16 cellular contexts compared by ENCODE assay signal in genomic region chr19:7748171-7748570, GRCh38. TPM values are rescaled to one million over a fixed set of nuclear protein-coding genes. Genes with fewer than 3 reads are reported as not detected.
A peak's percentile ranks its signal among the peaks of the same experiment; 100 is the strongest.
DNase-seq lines count a peak whose midpoint lies in the region; ATAC-seq, FAIRE-seq and TF ChIP-seq lines count a peak whose summit lies in the region.
"Had no signal": no experiment of that assay in that cellular context is flagged by ENCODE, and none has a peak within 500 bp of the region (broad histone marks: within the 10 kb centered on the region; RNA-seq: fewer than 3 reads in every experiment).

No MANE protein-coding gene starts in this region.

- H3K18ac ChIP-seq in H1 (ENCODE audit: extremely low read depth, low read length): no peak overlapping the region

- no peaks in the 10 kb centered on the region for H3K79me1 ChIP-seq in H1 (ENCODE audit: low read depth, low read length)

- H3K9ac ChIP-seq in H1 (replicated peaks in 1 of 4; ENCODE audit: extremely low read depth in 1 of 4, low read depth in 3 of 4, low read length in 3 of 4): no peak overlapping the region

- TF ChIP-seq POLR2A in H1 (IDR thresholded peaks at IDR 0.05; ENCODE audit: control extremely low read depth in 1 of 2, low read depth in 2 of 2, low read length in 2 of 2) (no peak), GM12891 (IDR thresholded peaks at IDR 0.05; ENCODE audit: low read depth, low read length) (no peak)

- peak overlapping the region; percentile 94 for H4K5ac ChIP-seq in H1 (ENCODE audit: insufficient read length, low read depth, low read length)

- no peak overlapping the region for H2AFZ ChIP-seq in H1 (ENCODE audit: low read length)

- H2BK120ac ChIP-seq in H1 (replicated peaks; ENCODE audit: low read depth, low read length): peak overlapping the region; percentile 81

- no peak for TF ChIP-seq RAD21 in H1 (IDR thresholded peaks at IDR 0.05 in 1 of 2, conservative IDR thresholded peaks at IDR 0.05 in 1 of 2; ENCODE audit: low read depth in 2 of 2, low read length in 2 of 2)

- no peaks in the 10 kb centered on the region for H4K20me1 ChIP-seq in H1 (replicated peaks in 1 of 2; ENCODE audit: control insufficient read depth in 1 of 2, insufficient read depth in 2 of 2, low read length in 2 of 2)

- H3K4me1 Mint-ChIP-seq in WTC11: peaks cover 20% of the 10 kb centered on the region

- peak overlapping the region; percentile 67 for H3K27ac Mint-ChIP-seq in WTC11
- H3K27ac Mint-ChIP-seq: CD4-positive, CD25-positive, alpha-beta regulatory T cell; CD8-positive, alpha-beta memory T cell had no signal

- no peak for TF ChIP-seq EP300 in H1 (IDR thresholded peaks at IDR 0.05; ENCODE audit: borderline replicate concordance in 1 of 2, low read depth in 2 of 2, low read length in 2 of 2)

- peak overlapping the region; percentile 51 for H3K4ac ChIP-seq in H1 (replicated peaks; ENCODE audit: insufficient read length, low read depth, low read length)

- no peak overlapping the region for H3K56ac ChIP-seq in H1 (replicated peaks; ENCODE audit: insufficient read length, low read depth, low read length)

- FAIRE-seq in H1 (lab: Jason Lieb, UNC) (no peak), GM12891 (lab: Jason Lieb, UNC) (no peak)
- FAIRE-seq: GM12892, GM18507 had no signal

- H3K9me3 Mint-ChIP-seq in WTC11: peaks cover 25% of the 10 kb centered on the region

- H3K36me3 Mint-ChIP-seq in WTC11: peaks cover 6% of the 10 kb centered on the region
- H3K36me3 Mint-ChIP-seq: CD4-positive, CD25-positive, alpha-beta regulatory T cell had no signal

- H3K27me3 ChIP-seq in H7 (ENCODE audit: control insufficient read depth, insufficient read depth, low read length) (peaks cover 1% of the 10 kb centered on the region; the same call in 1 of the 2 replicates), H1 (replicated peaks in 1 of 4; ENCODE audit: control insufficient read depth in 3 of 4, extremely low read depth in 1 of 4, insufficient read depth in 3 of 4, low read length in 3 of 4) (no peaks in the 10 kb centered on the region; a peak in 1 of 7 replicates), aorta (ENCODE audit: control insufficient read depth in 1 of 2, insufficient read depth in 2 of 2, low read length in 1 of 2) (peaks cover 0 to 1% of the 10 kb centered on the region in 2 donors)

- no peak overlapping the region for H3K4me3 Mint-ChIP-seq in WTC11
- H3K4me3 Mint-ChIP-seq: B cell; CD4-positive, CD25-positive, alpha-beta regulatory T cell; CD8-positive, alpha-beta memory T cell had no signal

- peaks cover 3 to 15% (median 8%) of the 10 kb centered on the region in 4 experiments; a peak in 6 of 7 replicates for H3K4me1 ChIP-seq in H1 (replicated peaks in 1 of 4; ENCODE audit: control insufficient read depth in 3 of 4, insufficient read depth in 4 of 4, low read length in 3 of 4)
- no peaks in the 10 kb centered on the region for H3K4me1 ChIP-seq in aorta (ENCODE audit: control insufficient read depth in 1 of 2, insufficient read depth in 2 of 2, low read length in 2 of 2)

- peak; percentile 16 for DNase-seq in H7
- DNase-seq in WTC11 (ENCODE audit: low spot score): no peak
- no peak for DNase-seq in H1 (ENCODE audit: low read depth in 1 of 2, low spot score in 2 of 2)
- DNase-seq in HUDEP-2 (lab: John Stamatoyannopoulos, UW; ENCODE audit: unreplicated experiment in 76 of 76): no peak
- DNase-seq in aorta: no peak
- DNase-seq in GM12891 (ENCODE audit: insufficient read length, low spot score): no peak
- DNase-seq: C1 segment of cervical spinal cord; CD4-positive, CD25-positive, alpha-beta regulatory T cell; CD8-positive, alpha-beta memory T cell; DND-41 had no signal

- peak overlapping the region; percentile 28; the same call in 1 of the 2 replicates for H3K27ac ChIP-seq in H1 (ENCODE audit: low read depth, low read length)
- no peak overlapping the region for H3K27ac ChIP-seq in aorta (ENCODE audit: low read depth in 1 of 2, low read length in 2 of 2)

- H3K9me3 ChIP-seq in H1 (ENCODE audit: insufficient read depth in 2 of 2, low read depth in 1 of 2, low read length in 1 of 2) (0 out of 4 replicates have a peak, but pooled peaks cover 0 to 6% of the 10 kb centered on the region in 2 experiments), aorta (ENCODE audit: control insufficient read depth, low read length) (peaks cover 2% of the 10 kb centered on the region)

- CTCF ChIA-PET in WTC11 (lab: Charles Lee): interaction anchor here (1.7 kb wide), 1 partner anchor 67 kb away, joined by 7 read pairs; the partner anchor contains the start of gene TRAPPC5
- CTCF ChIA-PET in H1 (lab: Charles Lee; ENCODE audit: partially characterized antibody): interaction anchor here (0.8 to 1.8 kb wide), 6 partner anchors 27 to 84 kb away, joined by 3 to 7 read pairs (median 3); partner anchors contain the start of gene TRAPPC5

- H2BK15ac ChIP-seq in H1 (ENCODE audit: low read length): no peak overlapping the region

- ATAC-seq in WTC11 (no peak), aorta (ENCODE audit: low FRiP score) (no peak)

- no peaks in the 10 kb centered on the region for H3K36me3 ChIP-seq in H7 (replicated peaks; ENCODE audit: control insufficient read depth, insufficient read depth, low read length)
- H3K36me3 ChIP-seq in H1 (ENCODE audit: control insufficient read depth in 2 of 4, insufficient read depth in 4 of 4, low read length in 3 of 4): no peaks in the 10 kb centered on the region
- no peaks in the 10 kb centered on the region for H3K36me3 ChIP-seq in aorta (ENCODE audit: control insufficient read depth in 1 of 2, insufficient read depth in 2 of 2, low read length in 1 of 2)

- WGBS in H1 (ENCODE audit: extremely low coverage in 1 of 2, insufficient coverage in 1 of 2, insufficient read length in 1 of 2, insufficient replicate concordance in 2 of 2, low coverage in 1 of 2, low lambda C conversion rate in 2 of 2, missing lambda C conversion rate in 1 of 2), 2 experiments: 82% methylated on average over 2 of the region's 2 CpGs; no CpG with 5 or more reads in 1 of the 2 experiments
- 69 to 73% methylated on average over 2 of the region's 2 CpGs for WGBS in aorta, 2 donors

- H4K91ac ChIP-seq in H1 (replicated peaks; ENCODE audit: insufficient read length, low read length): peak overlapping the region; percentile 57

- H3K4me2 ChIP-seq in H1 (ENCODE audit: insufficient read depth in 1 of 2, low read depth in 2 of 2, low read length in 2 of 2): peak overlapping the region in 1 of 2 experiments; percentile 20; a peak in 1 of 4 replicates

- no peak overlapping the region for H2BK12ac ChIP-seq in H1 (ENCODE audit: low read depth, low read length)

- no peak overlapping the region for H3K23ac ChIP-seq in H1 (ENCODE audit: insufficient read length)

- no peaks in the 10 kb centered on the region; the same call in 1 of the 2 replicates for H3K23me2 ChIP-seq in H1 (ENCODE audit: low read depth, low read length)

- POLR2A ChIA-PET in WTC11 (lab: Charles Lee) (no interaction called here), H1 (lab: Charles Lee; ENCODE audit: partially characterized antibody) (no interaction called here)

- H2BK20ac ChIP-seq in H1 (ENCODE audit: low read length): no peak overlapping the region

- H2AK5ac ChIP-seq in H1 (ENCODE audit: low read depth, low read length): no peak overlapping the region

- H3K79me2 ChIP-seq in H1 (ENCODE audit: control insufficient read depth in 1 of 2, insufficient read depth in 2 of 2, low read length in 2 of 2): no peaks in the 10 kb centered on the region

- TF ChIP-seq CTCF in WTC11 (IDR thresholded peaks at IDR 0.05) (no peak), H1 (IDR thresholded peaks at IDR 0.05; ENCODE audit: control extremely low read depth in 1 of 3, insufficient read depth in 1 of 3, low read depth in 1 of 3, low read length in 3 of 3) (no peak)

- H4K8ac ChIP-seq in H1 (ENCODE audit: extremely low read depth, insufficient read depth, low read length): no peak overlapping the region

- H3K27me3 Mint-ChIP-seq in WTC11 (ENCODE audit: low read depth): peaks cover 4% of the 10 kb centered on the region; the same call in 1 of the 2 replicates
- H3K27me3 Mint-ChIP-seq: B cell; CD4-positive, CD25-positive, alpha-beta regulatory T cell had no signal

- H3K4me3 ChIP-seq in H7 (ENCODE audit: insufficient read depth, low read depth, low read length) (no peak overlapping the region), H1 (ENCODE audit: extremely low read depth in 1 of 4, insufficient read depth in 2 of 4, low read depth in 3 of 4, low read length in 4 of 4) (peak overlapping the region in 1 of 4 experiments; percentile 22; a peak in 1 of 8 replicates), aorta (ENCODE audit: low read length in 2 of 2) (no peak overlapping the region)

- intact Hi-C loops in aorta (cut with DNase I): no loop called here

- no peak overlapping the region for H3K14ac ChIP-seq in H1 (ENCODE audit: insufficient read length)

- no peak overlapping the region for H2BK5ac ChIP-seq in H1 (ENCODE audit: low read depth, low read length)

RNA-seq across cellular contexts. Expression of gene CD209, which starts 0.8 kb away (rescaled TPM):
- not detected in 2 replicates for total RNA-seq in H7 (2014; rRNA removed; shearing (Covaris generic))
- total RNA-seq in WTC11 (2021) (0.09 to 0.44 TPM in 2 of 3 replicates, not detected in the other), aorta (10 to 100 TPM; 19.2 to 63.9 TPM)
- 0.22 TPM in 1 of 2 replicates, not detected in the other for total RNA-seq in H1 (2021; fragmentation: NEBNext Ultra II Directional; extraction: Animal tissue kit (Norgen Biotek cat#: 25700))
- polyA plus RNA-seq in H1 (2011; rRNA removed) (0.03 and 0.05 TPM in 2 replicates), aorta (1 to 10 TPM; 1.0 to 3.1 TPM)
- 0.05 TPM for polyA plus RNA-seq in H1 (2011; cell fraction: cytosol; rRNA removed)
- 0.04 TPM for polyA plus RNA-seq in H1 (2011; cell fraction: nucleus; rRNA removed)
- 0.05 to 0.16 TPM (median 0.15 TPM) in 3 of 4 replicates, not detected in the other for polyA plus RNA-seq in H1 (2012, experiment 1 of 2)
- not detected for polyA plus RNA-seq in H1 (2012, experiment 2 of 2)
- polyA plus RNA-seq in H1 (2013, experiment 1 of 2): 0.10 TPM
- 0.07 TPM for polyA plus RNA-seq in H1 (2013, experiment 2 of 2)
- polyA minus RNA-seq in H1 (2011; rRNA and poly(A)+ RNA removed): 0.12 TPM in 1 of 2 replicates, not detected in the other
- polyA minus RNA-seq in H1 (2011; cell fraction: cytosol; rRNA and poly(A)+ RNA removed): not detected
- polyA minus RNA-seq in H1 (2011; cell fraction: nucleus; rRNA and poly(A)+ RNA removed): not detected
- 0.13 TPM for polyA plus RNA-seq in GM12891 (2012; ENCODE audit: low read depth, missing spikeins)
- total RNA-seq: A172; B cell; CD4-positive, CD25-positive, alpha-beta regulatory T cell; G401 had no signal
- polyA plus RNA-seq: CD4-positive, CD25-positive, alpha-beta regulatory T cell; CD8-positive, alpha-beta memory T cell had no signal

RNA-seq across cellular contexts. Expression of gene CLEC4M, which starts 14.9 kb away (rescaled TPM):
- total RNA-seq in H7 (2014; rRNA removed; shearing (Covaris generic)): not detected in 2 replicates
- not detected in 3 replicates for total RNA-seq in WTC11 (2021)
- not detected in 2 replicates for total RNA-seq in H1 (2021; fragmentation: NEBNext Ultra II Directional; extraction: Animal tissue kit (Norgen Biotek cat#: 25700))
- not detected in 2 replicates for polyA plus RNA-seq in H1 (2011; rRNA removed)
- polyA plus RNA-seq in H1 (2011; cell fraction: cytosol; rRNA removed): not detected
- not detected for polyA plus RNA-seq in H1 (2011; cell fraction: nucleus; rRNA removed)
- not detected in 4 replicates for polyA plus RNA-seq in H1 (2012, experiment 1 of 2)
- not detected for polyA plus RNA-seq in H1 (2012, experiment 2 of 2)
- polyA plus RNA-seq in H1 (2013, experiment 1 of 2): not detected
- not detected for polyA plus RNA-seq in H1 (2013, experiment 2 of 2)
- 0.09 TPM in 1 of 2 replicates, not detected in the other for polyA minus RNA-seq in H1 (2011; rRNA and poly(A)+ RNA removed)
- polyA minus RNA-seq in H1 (2011; cell fraction: cytosol; rRNA and poly(A)+ RNA removed): not detected
- polyA minus RNA-seq in H1 (2011; cell fraction: nucleus; rRNA and poly(A)+ RNA removed): not detected
- total RNA-seq in aorta: not detected
- under 1 TPM in 1 of 2 donors, not detected in 1; 0.50 TPM for polyA plus RNA-seq in aorta
- polyA plus RNA-seq in GM12891 (2012; ENCODE audit: low read depth, missing spikeins): 0.18 TPM
- total RNA-seq: CD4-positive, CD25-positive, alpha-beta regulatory T cell; CD8-positive, alpha-beta memory T cell; G401; H4 had no signal
- polyA plus RNA-seq: CD8-positive, alpha-beta memory T cell had no signal

RNA-seq across cellular contexts. Expression of gene CLEC4G, which starts 16.3 kb away (rescaled TPM):
- total RNA-seq in H7 (2014; rRNA removed; shearing (Covaris generic)): not detected in 2 replicates
- total RNA-seq in WTC11 (2021): 0.55 to 0.66 TPM (median 0.62 TPM) in 3 replicates
- total RNA-seq in H1 (2021; fragmentation: NEBNext Ultra II Directional; extraction: Animal tissue kit (Norgen Biotek cat#: 25700)): 0.35 and 1.0 TPM in 2 replicates
- 2.9 and 3.2 TPM in 2 replicates for polyA plus RNA-seq in H1 (2011; rRNA removed)
- polyA plus RNA-seq in H1 (2011; cell fraction: cytosol; rRNA removed): 2.8 TPM
- polyA plus RNA-seq in H1 (2011; cell fraction: nucleus; rRNA removed): 2.7 TPM
- 0.69 to 1.7 TPM (median 1.1 TPM) in 4 replicates for polyA plus RNA-seq in H1 (2012, experiment 1 of 2)
- polyA plus RNA-seq in H1 (2012, experiment 2 of 2): 1.3 TPM
- 0.69 TPM for polyA plus RNA-seq in H1 (2013, experiment 1 of 2)
- polyA plus RNA-seq in H1 (2013, experiment 2 of 2): 0.66 TPM
- not detected in 2 replicates for polyA minus RNA-seq in H1 (2011; rRNA and poly(A)+ RNA removed)
- polyA minus RNA-seq in H1 (2011; cell fraction: cytosol; rRNA and poly(A)+ RNA removed): not detected
- not detected for polyA minus RNA-seq in H1 (2011; cell fraction: nucleus; rRNA and poly(A)+ RNA removed)
- 10 to 100 TPM in 1 of 2 donors, 1 to 10 TPM in 1; 2.8 to 26.8 TPM for total RNA-seq in aorta
- 1 to 10 TPM in 1 of 2 donors, not detected in 1; 2.3 TPM for polyA plus RNA-seq in aorta
- polyA plus RNA-seq in GM12891 (2012; ENCODE audit: low read depth, missing spikeins): 2.7 TPM
- total RNA-seq: A172; B cell; CD4-positive, CD25-positive, alpha-beta regulatory T cell; CD8-positive, alpha-beta memory T cell; G401; H4 had no signal
- polyA plus RNA-seq: CD4-positive, CD25-positive, alpha-beta regulatory T cell; CD8-positive, alpha-beta memory T cell had no signal

RNA-seq across cellular contexts. Expression of gene FCER2, which starts 46.2 kb away (rescaled TPM):
- total RNA-seq in H7 (2014; rRNA removed; shearing (Covaris generic)): not detected in 2 replicates
- 0.37 to 0.48 TPM (median 0.46 TPM) in 3 replicates for total RNA-seq in WTC11 (2021)
- 0.29 TPM in 1 of 2 replicates, not detected in the other for total RNA-seq in H1 (2021; fragmentation: NEBNext Ultra II Directional; extraction: Animal tissue kit (Norgen Biotek cat#: 25700))
- polyA plus RNA-seq in H1 (2011; rRNA removed): 0.67 TPM in 2 replicates
- 0.32 TPM for polyA plus RNA-seq in H1 (2011; cell fraction: cytosol; rRNA removed)
- 1.2 TPM for polyA plus RNA-seq in H1 (2011; cell fraction: nucleus; rRNA removed)
- polyA plus RNA-seq in H1 (2012, experiment 1 of 2): 0.39 to 0.69 TPM (median 0.57 TPM) in 3 of 4 replicates, not detected in the other
- 0.41 TPM for polyA plus RNA-seq in H1 (2012, experiment 2 of 2)
- 1.2 TPM for polyA plus RNA-seq in H1 (2013, experiment 1 of 2)
- polyA plus RNA-seq in H1 (2013, experiment 2 of 2): 1.1 TPM
- polyA minus RNA-seq in H1 (2011; rRNA and poly(A)+ RNA removed): 0.12 TPM in 1 of 2 replicates, not detected in the other
- not detected for polyA minus RNA-seq in H1 (2011; cell fraction: cytosol; rRNA and poly(A)+ RNA removed)
- polyA minus RNA-seq in H1 (2011; cell fraction: nucleus; rRNA and poly(A)+ RNA removed): not detected
- total RNA-seq in aorta: 1 to 10 TPM in 1 of 2 donors, under 1 TPM in 1; 0.36 to 2.9 TPM
- not detected for polyA plus RNA-seq in aorta
- polyA plus RNA-seq in GM12891 (2012; ENCODE audit: low read depth, missing spikeins): 641 TPM
- total RNA-seq: A172; CD4-positive, CD25-positive, alpha-beta regulatory T cell; G401; H4 had no signal
- polyA plus RNA-seq: CD8-positive, alpha-beta memory T cell had no signal

Comparison
In these comparisons a context has a peak if more than half of its experiments do, and no peak if none do; other contexts are left out.
1. RNA of gene CD209, which starts 0.8 kb away (total RNA-seq): 19.2 to 63.9 TPM in aorta; 0.22 TPM in H1, 0.09 to 0.44 TPM in WTC11 and not detected in H7; every median in the first group is over 10 times any median in the second.